27 cellular contexts compared by ENCODE assay signal in genomic region chr6:44705611-44706010, GRCh38.
"Had no signal": no experiment of that assay in that cellular context is flagged by ENCODE, and none has a peak within 500 bp of the region (broad histone marks: within the 10 kb centered on the region; RNA-seq: fewer than 3 reads in every experiment).

No MANE protein-coding gene starts in this region.

- H3K4me1 Mint-ChIP-seq: activated B cell treated with CpG ODN at 0.5 μM for 24 hours had no signal

- ATAC-seq: Panc1, Right ventricle myocardium inferior, T-helper 17 cell had no signal

- H3K36me3 ChIP-seq: breast epithelium had no signal

- H3K27me3 ChIP-seq: breast epithelium had no signal

- H3K4me1 ChIP-seq: breast epithelium had no signal

- H3K9me3 ChIP-seq: breast epithelium, SK-N-SH had no signal

- H3K9ac ChIP-seq: SK-N-SH had no signal

- H3K27me3 Mint-ChIP-seq: activated CD4-positive, alpha-beta T cell treated with anti-CD3 and anti-CD28 coated beads, Interleukin-2, amount 10 ng/mL, durations not matched to agents 24 days and 14 days; activated naive CD4-positive, alpha-beta T cell treated with anti-CD3 and anti-CD28 coated beads, Interleukin-2, amount 10 ng/mL, durations not matched to agents 7 days and 5 days; activated naive CD8-positive, alpha-beta T cell treated with anti-CD3 and anti-CD28 coated beads, Interleukin-2, amount 10 ng/mL, durations not matched to agents 7 days and 5 days; T-helper 17 cell had no signal

- DNase-seq: activated B cell treated with CpG ODN at 0.5 μM for 24 hours; activated CD4-positive, alpha-beta T cell treated with anti-CD3 and anti-CD28 coated beads for 1 hour; activated CD4-positive, alpha-beta T cell treated with anti-CD3 and anti-CD28 coated beads, Interleukin-2, amount 10 ng/mL, durations not matched to agents 24 days and 14 days; activated CD4-positive, alpha-beta T cell treated with anti-CD3 and anti-CD28 coated beads, Interleukin-2, amount 50 U/mL, for 48 hours; activated gamma-delta T cell treated with Interleukin-2 at 50 U/mL for 16 hours; activated naive CD4-positive, alpha-beta T cell treated with anti-CD3 and anti-CD28 coated beads, Interleukin-2, amount 10 ng/mL, durations not matched to agents 7 days and 5 days; activated naive CD8-positive, alpha-beta T cell treated with anti-CD3 and anti-CD28 coated beads, Interleukin-2, amount 10 ng/mL, durations not matched to agents 7 days and 5 days; activated T-cell treated with anti-CD3 and anti-CD28 coated beads for 4 hours; activated T-cell treated with anti-CD3 and anti-CD28 coated beads, Interleukin-2, amount 50 U/mL, for 48 hours; aorta; caudate nucleus; NCI-H146; NCI-H187 treated with DMSO at 0.1 percent for 48 hours; NCI-H2171; NCI-H2227 treated with DMSO at 0.1 percent for 48 hours; NCI-H446 treated with DMSO at 0.1 percent for 48 hours; NCI-H524 treated with DMSO at 0.1 percent for 48 hours; NCI-H748 treated with DMSO at 0.1 percent for 48 hours; NK-92 treated with Interleukin-12 subunit alpha and Interleukin-12 subunit beta, amount 100 ng/mL, for 24 hours; OCI-M1; RPMI8226; SK-N-SH; T-helper 17 cell; T-helper 9 cell had no signal

- H3K4me3 ChIP-seq: breast epithelium had no signal

- H3K4me3 Mint-ChIP-seq: activated B cell treated with CpG ODN at 0.5 μM for 24 hours; activated CD4-positive, alpha-beta T cell treated with anti-CD3 and anti-CD28 coated beads, Interleukin-2, amount 10 ng/mL, durations not matched to agents 24 days and 14 days; activated naive CD4-positive, alpha-beta T cell treated with anti-CD3 and anti-CD28 coated beads, Interleukin-2, amount 10 ng/mL, durations not matched to agents 7 days and 5 days; activated naive CD8-positive, alpha-beta T cell treated with anti-CD3 and anti-CD28 coated beads, Interleukin-2, amount 10 ng/mL, durations not matched to agents 7 days and 5 days; T-helper 17 cell had no signal

- H3K36me3 Mint-ChIP-seq: activated naive CD4-positive, alpha-beta T cell treated with anti-CD3 and anti-CD28 coated beads, Interleukin-2, amount 10 ng/mL, durations not matched to agents 7 days and 5 days had no signal

- H3K27ac ChIP-seq: breast epithelium had no signal

- H3K27ac Mint-ChIP-seq: activated B cell treated with CpG ODN at 0.5 μM for 24 hours; activated naive CD4-positive, alpha-beta T cell treated with anti-CD3 and anti-CD28 coated beads, Interleukin-2, amount 10 ng/mL, durations not matched to agents 7 days and 5 days; activated naive CD8-positive, alpha-beta T cell treated with anti-CD3 and anti-CD28 coated beads, Interleukin-2, amount 10 ng/mL, durations not matched to agents 7 days and 5 days had no signal
